In the genomic region with DNA sequence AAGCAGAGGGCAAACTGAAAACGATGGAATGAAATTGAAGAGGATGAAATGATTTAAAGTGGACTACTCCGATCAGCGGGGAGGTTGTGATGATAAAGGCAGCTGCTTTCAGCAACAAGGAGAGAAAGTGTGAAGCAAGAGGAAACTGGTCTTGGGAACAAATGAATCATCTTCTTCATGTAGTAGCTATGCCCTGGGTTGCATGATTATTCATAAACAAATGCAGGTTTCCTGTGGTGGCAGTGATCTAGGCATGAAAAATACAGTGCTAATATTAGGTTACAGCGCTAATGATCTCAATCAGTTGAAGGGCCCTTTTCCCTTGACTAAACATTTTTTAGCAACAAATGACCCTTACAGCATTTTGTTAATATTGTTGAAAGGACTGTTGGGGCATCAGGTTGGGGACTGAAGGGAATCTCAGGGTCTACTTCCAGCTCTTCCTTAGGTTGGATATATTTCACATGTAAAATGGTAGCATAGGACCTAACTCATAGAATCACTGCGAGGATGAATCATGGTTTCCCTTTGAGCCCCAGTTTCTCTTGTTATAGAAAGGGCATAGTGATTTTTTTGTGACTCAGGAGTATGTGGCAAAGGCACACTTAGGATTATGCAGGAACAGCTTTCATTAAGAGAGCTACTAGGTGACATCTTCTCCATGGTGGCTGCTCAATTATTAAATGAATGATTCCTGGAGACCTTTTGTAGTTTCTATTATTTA, we compare ENCODE assay signal across 8 cellular contexts. TPM values are rescaled to one million over a fixed set of nuclear protein-coding genes. Genes with fewer than 3 reads are reported as not detected.
DNase-seq lines count a peak whose midpoint lies in the region; ATAC-seq and FAIRE-seq lines count a peak whose summit lies in the region.
"Had no signal": no experiment of that assay in that cellular context is flagged by ENCODE, and none has a peak within 500 bp of the region (broad histone marks: within the 10 kb centered on the region; RNA-seq: fewer than 3 reads in every experiment).

No MANE protein-coding gene starts in this region.

- H3K27ac ChIP-seq in small intestine (ENCODE audit: low read depth in 1 of 2, low read length in 1 of 2): no peak overlapping the region

- peak overlapping the region; percentile 72 to 80 for H3K4me3 Mint-ChIP-seq in stimulated activated naive CD8-positive, alpha-beta T cell treated with anti-CD3 and anti-CD28 coated beads, Interleukin-15, amount 100 ng/mL, for 72 hours

- H3K4me1 Mint-ChIP-seq in stimulated activated naive CD8-positive, alpha-beta T cell treated with anti-CD3 and anti-CD28 coated beads, Interleukin-15, amount 100 ng/mL, for 72 hours: peaks cover 42% of the 10 kb centered on the region

- no peaks in the 10 kb centered on the region for H3K36me3 ChIP-seq in small intestine (ENCODE audit: control insufficient read depth in 2 of 2, insufficient read depth in 2 of 2, low read length in 2 of 2)

- peaks cover 0 to 5% of the 10 kb centered on the region in 2 donors for H3K9me3 Mint-ChIP-seq in stimulated activated naive CD8-positive, alpha-beta T cell treated with anti-CD3 and anti-CD28 coated beads, Interleukin-15, amount 100 ng/mL, for 72 hours

- peak overlapping the region in 1 of 2 donors; percentile 28 for H3K27ac Mint-ChIP-seq in stimulated activated naive CD8-positive, alpha-beta T cell treated with anti-CD3 and anti-CD28 coated beads, Interleukin-15, amount 100 ng/mL, for 72 hours

- no peaks in the 10 kb centered on the region for H3K9me3 ChIP-seq in small intestine (ENCODE audit: control insufficient read depth, low read depth)

- 59 to 79% (median 67%) methylated on average over 5 of the region's 5 CpGs for WGBS in small intestine, 3 donors

- ATAC-seq in GM18511 (IDR thresholded peaks at IDR 0.05; ENCODE audit: unreplicated experiment) (peak; percentile 74), HG02870 (IDR thresholded peaks at IDR 0.05; ENCODE audit: unreplicated experiment) (peak; percentile 64), esophagus mucosa (peak; percentile 72)
- peak; percentile 81 for ATAC-seq in stimulated activated naive CD8-positive, alpha-beta T cell treated with anti-CD3 and anti-CD28 coated beads, Interleukin-15, amount 100 ng/mL, for 72 hours

- no peak overlapping the region for H3K4me3 ChIP-seq in small intestine (ENCODE audit: low read depth in 1 of 2, low read length in 2 of 2)

- peaks cover 0 to 5% of the 10 kb centered on the region in 2 donors for H3K4me1 ChIP-seq in small intestine (ENCODE audit: control insufficient read depth in 2 of 2, insufficient read depth in 1 of 2, low read depth in 1 of 2, low read length in 1 of 2)

- DNase-seq in SW480 (ENCODE audit: low spot score) (peak; percentile 22), small intestine (no peak), NCI-H510A (lab: John Stamatoyannopoulos, UW) (no peak)
- peak; percentile 28 to 46 for DNase-seq in stimulated activated naive CD8-positive, alpha-beta T cell treated with anti-CD3 and anti-CD28 coated beads, Interleukin-15, amount 100 ng/mL, for 72 hours

- H3K27me3 Mint-ChIP-seq in stimulated activated naive CD8-positive, alpha-beta T cell treated with anti-CD3 and anti-CD28 coated beads, Interleukin-15, amount 100 ng/mL, for 72 hours: no peaks in the 10 kb centered on the region

- no peak for FAIRE-seq in small intestine (lab: Jason Lieb, UNC)
- FAIRE-seq: TTC549 had no signal

- H3K27me3 ChIP-seq in small intestine (ENCODE audit: control insufficient read depth in 2 of 2, insufficient read depth in 2 of 2, low read length in 2 of 2): no peaks in the 10 kb centered on the region

RNA-seq across cellular contexts. Expression of gene ZFYVE9, which starts 1.9 kb away (rescaled TPM):
- 12.1 TPM for total RNA-seq in esophagus mucosa
- polyA plus RNA-seq in small intestine: 1 to 10 TPM; 3.6 to 6.3 (median 3.8) TPM

Comparison
In these comparisons a context has a peak if more than half of its experiments do, and no peak if none do; other contexts are left out.
1. DNase-seq: peak in SW480 (single experiment) and stimulated activated naive CD8-positive, alpha-beta T cell treated with anti-CD3 and anti-CD28 coated beads, Interleukin-15, amount 100 ng/mL, for 72 hours (2 of 2); none in small intestine (single experiment) and NCI-H510A (single experiment).
2. Peak in every context shown above with its lines, with median percentiles within 50 percentile points of each other: ATAC-seq.